Comparison of ENCODE assay signal across 13 cellular contexts in the genomic region with DNA sequence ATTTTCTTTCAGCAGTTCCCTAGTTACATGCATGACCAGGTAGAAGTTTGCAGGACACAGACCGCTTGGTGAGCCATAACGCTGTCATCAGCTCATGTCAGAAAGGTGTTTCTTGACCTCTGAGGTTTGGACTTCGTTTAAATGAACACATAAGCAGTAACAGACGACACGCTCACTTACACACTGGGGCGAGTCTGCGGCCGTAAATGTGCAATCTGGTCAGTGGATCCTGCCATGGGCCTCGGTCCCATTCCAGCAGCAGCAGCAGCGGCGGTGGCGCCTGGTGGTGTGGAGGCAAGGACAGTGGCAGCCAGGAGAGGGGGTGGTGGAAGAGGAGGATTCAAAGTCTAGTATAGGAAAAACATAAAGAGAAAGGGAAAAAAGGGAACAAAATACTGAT.
DNase-seq lines count a peak whose midpoint lies in the region; ATAC-seq and TF ChIP-seq lines count a peak whose summit lies in the region.
"Had no signal": no experiment of that assay in that cellular context is flagged by ENCODE, and none has a peak within 500 bp of the region (broad histone marks: within the 10 kb centered on the region; RNA-seq: fewer than 3 reads in every experiment).

No MANE protein-coding gene starts in this region.

- intact Hi-C loops in left colon (cut with DNase I, micrococcal nuclease) (no loop called here), left cardiac atrium (cut with DNase I) (no loop called here)

- no peak overlapping the region for H3K4me3 Mint-ChIP-seq in HFFc6
- no peak overlapping the region for H3K4me3 Mint-ChIP-seq in WTC11
- H3K4me3 Mint-ChIP-seq: CD8-positive, alpha-beta T cell had no signal

- TF ChIP-seq CTCF in HFFc6 (IDR thresholded peaks at IDR 0.05) (no peak), WTC11 (IDR thresholded peaks at IDR 0.05) (no peak)

- POLR2A ChIA-PET in WTC11 (lab: Charles Lee) = no interaction called here

- H3K9me3 Mint-ChIP-seq in HFFc6 (no peaks in the 10 kb centered on the region), WTC11 (no peaks in the 10 kb centered on the region)
- H3K9me3 Mint-ChIP-seq: CD8-positive, alpha-beta T cell had no signal

- H3K27me3 Mint-ChIP-seq in HFFc6 (ENCODE audit: insufficient read depth) (peaks cover 4% of the 10 kb centered on the region; the same call in 1 of the 2 replicates), WTC11 (ENCODE audit: low read depth) (no peaks in the 10 kb centered on the region)

- CTCF ChIA-PET in WTC11 (lab: Charles Lee) = interaction anchor here (1.0 kb wide), 1 partner anchor 48 kb away, joined by 3 read pairs; no protein-coding TSS in a partner anchor

- ATAC-seq in WTC11 = peak; percentile 52; the same call in 1 of the 2 replicates
- peak; percentile 12 for ATAC-seq in left colon
- ATAC-seq in HG02763 (IDR thresholded peaks at IDR 0.05; ENCODE audit: unreplicated experiment) = no peak
- no peak for ATAC-seq in left cardiac atrium
- ATAC-seq: CD8-positive, alpha-beta T cell had no signal

- peaks cover 54% of the 10 kb centered on the region for H3K4me1 Mint-ChIP-seq in HFFc6 (ENCODE audit: low read depth)
- peaks cover 4% of the 10 kb centered on the region; the same call in 1 of the 2 replicates for H3K4me1 Mint-ChIP-seq in WTC11

- DNase-seq in HFFc6 (no peak), WTC11 (ENCODE audit: low spot score) (no peak), left colon (no peak), renal cortical epithelial cell (ENCODE audit: low read depth) (peak; percentile 84), NCI-H1092 treated with DMSO at 0.1 percent for 48 hours (lab: John Stamatoyannopoulos, UW) (no peak), left cardiac atrium (no peak)
- DNase-seq: CD8-positive, alpha-beta T cell; DMS 273 treated with DMSO at 0.1 percent for 48 hours; NCI-H1436 treated with DMSO at 0.1 percent for 48 hours; NCI-H2081; NCI-H524; RPMI8226 had no signal

- H3K36me3 Mint-ChIP-seq in HFFc6 (ENCODE audit: low read depth) (peaks cover 44% of the 10 kb centered on the region), WTC11 (peaks cover 15% of the 10 kb centered on the region; the same call in 1 of the 2 replicates)
- H3K36me3 Mint-ChIP-seq: CD8-positive, alpha-beta T cell had no signal

- H3K27ac Mint-ChIP-seq in HFFc6 = peak overlapping the region; percentile 30; the same call in 1 of the 2 replicates
- no peak overlapping the region for H3K27ac Mint-ChIP-seq in WTC11
- H3K27ac Mint-ChIP-seq: CD8-positive, alpha-beta T cell had no signal

TF ChIP-seq in WTC11, 78 proteins besides CTCF, POLR2A, EP300 and RAD21:
- no peak for TF ChIP-seq ETV6 (CRISPR knock-in tag; IDR thresholded peaks at IDR 0.05)
- no peak for TF ChIP-seq NFATC4 (CRISPR knock-in tag; IDR thresholded peaks at IDR 0.05)
- TF ChIP-seq, protein P1, sequence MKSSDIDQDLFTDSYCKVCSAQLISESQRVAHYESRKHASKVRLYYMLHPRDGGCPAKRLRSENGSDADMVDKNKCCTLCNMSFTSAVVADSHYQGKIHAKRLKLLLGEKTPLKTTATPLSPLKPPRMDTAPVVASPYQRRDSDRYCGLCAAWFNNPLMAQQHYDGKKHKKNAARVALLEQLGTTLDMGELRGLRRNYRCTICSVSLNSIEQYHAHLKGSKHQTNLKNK (CRISPR knock-in tag; IDR thresholded peaks at IDR 0.05) = no peak
- TF ChIP-seq, protein P2, sequence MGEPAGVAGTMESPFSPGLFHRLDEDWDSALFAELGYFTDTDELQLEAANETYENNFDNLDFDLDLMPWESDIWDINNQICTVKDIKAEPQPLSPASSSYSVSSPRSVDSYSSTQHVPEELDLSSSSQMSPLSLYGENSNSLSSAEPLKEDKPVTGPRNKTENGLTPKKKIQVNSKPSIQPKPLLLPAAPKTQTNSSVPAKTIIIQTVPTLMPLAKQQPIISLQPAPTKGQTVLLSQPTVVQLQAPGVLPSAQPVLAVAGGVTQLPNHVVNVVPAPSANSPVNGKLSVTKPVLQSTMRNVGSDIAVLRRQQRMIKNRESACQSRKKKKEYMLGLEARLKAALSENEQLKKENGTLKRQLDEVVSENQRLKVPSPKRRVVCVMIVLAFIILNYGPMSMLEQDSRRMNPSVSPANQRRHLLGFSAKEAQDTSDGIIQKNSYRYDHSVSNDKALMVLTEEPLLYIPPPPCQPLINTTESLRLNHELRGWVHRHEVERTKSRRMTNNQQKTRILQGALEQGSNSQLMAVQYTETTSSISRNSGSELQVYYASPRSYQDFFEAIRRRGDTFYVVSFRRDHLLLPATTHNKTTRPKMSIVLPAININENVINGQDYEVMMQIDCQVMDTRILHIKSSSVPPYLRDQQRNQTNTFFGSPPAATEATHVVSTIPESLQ (CRISPR knock-in tag; IDR thresholded peaks at IDR 0.05) = no peak
- no peak for TF ChIP-seq JUN (CRISPR knock-in tag; IDR thresholded peaks at IDR 0.05)
- TF ChIP-seq, protein P3, sequence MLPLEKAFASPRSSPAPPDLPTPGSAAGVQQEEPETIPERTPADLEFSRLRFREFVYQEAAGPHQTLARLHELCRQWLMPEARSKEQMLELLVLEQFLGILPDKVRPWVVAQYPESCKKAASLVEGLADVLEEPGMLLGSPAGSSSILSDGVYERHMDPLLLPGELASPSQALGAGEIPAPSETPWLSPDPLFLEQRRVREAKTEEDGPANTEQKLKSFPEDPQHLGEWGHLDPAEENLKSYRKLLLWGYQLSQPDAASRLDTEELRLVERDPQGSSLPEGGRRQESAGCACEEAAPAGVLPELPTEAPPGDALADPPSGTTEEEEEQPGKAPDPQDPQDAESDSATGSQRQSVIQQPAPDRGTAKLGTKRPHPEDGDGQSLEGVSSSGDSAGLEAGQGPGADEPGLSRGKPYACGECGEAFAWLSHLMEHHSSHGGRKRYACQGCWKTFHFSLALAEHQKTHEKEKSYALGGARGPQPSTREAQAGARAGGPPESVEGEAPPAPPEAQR (CRISPR knock-in tag; IDR thresholded peaks at IDR 0.05) = no peak
- TF ChIP-seq, protein P4, sequence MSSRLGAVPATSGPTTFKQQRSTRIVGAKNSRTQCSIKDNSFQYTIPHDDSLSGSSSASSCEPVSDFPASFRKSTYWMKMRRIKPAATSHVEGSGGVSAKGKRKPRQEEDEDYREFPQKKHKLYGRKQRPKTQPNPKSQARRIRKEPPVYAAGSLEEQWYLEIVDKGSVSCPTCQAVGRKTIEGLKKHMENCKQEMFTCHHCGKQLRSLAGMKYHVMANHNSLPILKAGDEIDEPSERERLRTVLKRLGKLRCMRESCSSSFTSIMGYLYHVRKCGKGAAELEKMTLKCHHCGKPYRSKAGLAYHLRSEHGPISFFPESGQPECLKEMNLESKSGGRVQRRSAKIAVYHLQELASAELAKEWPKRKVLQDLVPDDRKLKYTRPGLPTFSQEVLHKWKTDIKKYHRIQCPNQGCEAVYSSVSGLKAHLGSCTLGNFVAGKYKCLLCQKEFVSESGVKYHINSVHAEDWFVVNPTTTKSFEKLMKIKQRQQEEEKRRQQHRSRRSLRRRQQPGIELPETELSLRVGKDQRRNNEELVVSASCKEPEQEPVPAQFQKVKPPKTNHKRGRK (CRISPR knock-in tag; IDR thresholded peaks at IDR 0.05; ENCODE audit: borderline replicate concordance) = no peak

Comparison
In these comparisons a context has a peak if more than half of its experiments do, and no peak if none do; other contexts are left out.
1. ATAC-seq: peak in WTC11 (single experiment) and left colon (single experiment); none in HG02763 (single experiment) and left cardiac atrium (0 of 2).